6 cellular contexts compared by ENCODE assay signal in the genomic region with DNA sequence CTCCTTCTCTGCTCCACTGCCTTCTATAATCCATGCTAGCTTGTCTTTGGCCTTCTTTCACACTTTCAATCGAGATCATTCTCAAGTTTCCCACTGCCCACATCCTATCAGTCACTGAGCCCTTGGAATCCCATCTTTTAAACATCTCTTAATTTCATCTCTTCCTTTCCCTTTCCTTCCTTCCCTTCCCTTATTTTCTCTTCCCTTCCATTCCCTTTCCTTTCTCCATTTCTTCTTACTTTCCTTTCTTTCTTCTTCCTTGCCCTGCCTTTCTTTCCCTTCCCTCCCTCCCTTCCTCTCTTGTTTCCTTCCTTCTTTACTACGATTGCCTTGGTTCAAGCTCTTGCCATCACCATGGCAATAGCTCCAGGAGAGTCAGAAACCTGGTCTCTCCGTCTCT.
"Had no signal": no experiment of that assay in that cellular context is flagged by ENCODE, and none has a peak within 500 bp of the region (broad histone marks: within the 10 kb centered on the region; RNA-seq: fewer than 3 reads in every experiment).

No MANE protein-coding gene starts in this region.

- H3K36me3 ChIP-seq: HAP-1 had no signal

- H3K4me3 ChIP-seq: GM23248, HAP-1 had no signal

- ATAC-seq: HCT116 had no signal

- H2AFZ ChIP-seq: GM23248 had no signal

- DNase-seq: GM23248, GOT3, H7, IMR-90 had no signal

- H3K4me1 ChIP-seq: HAP-1 had no signal

- H3K27ac ChIP-seq: GM23248 had no signal

- H3K9me3 ChIP-seq: HAP-1 had no signal

- H3K9ac ChIP-seq: GM23248 had no signal
